ENCODE assay signal across 29 cellular contexts in genomic region chr17:27809555-27809954, GRCh38. TPM values are rescaled to one million over a fixed set of nuclear protein-coding genes. Genes with fewer than 3 reads are reported as not detected.
DNase-seq lines count a peak whose midpoint lies in the region; ATAC-seq and TF ChIP-seq lines count a peak whose summit lies in the region.
"Had no signal": no experiment of that assay in that cellular context is flagged by ENCODE, and none has a peak within 500 bp of the region (broad histone marks: within the 10 kb centered on the region; RNA-seq: fewer than 3 reads in every experiment).

No MANE protein-coding gene starts in this region.

- no peak for DNase-seq in activated naive CD4-positive, alpha-beta T cell treated with anti-CD3 and anti-CD28 coated beads, Interleukin-2, amount 10 ng/mL, durations not matched to agents 7 days and 5 days
- DNase-seq in activated naive CD4-positive, alpha-beta T cell (lab: John Stamatoyannopoulos, UW), result no peak
- DNase-seq in T-helper 17 cell (no peak), tibial nerve (ENCODE audit: low spot score in 2 of 2) (no peak), UCSD-AML1 (lab: John Stamatoyannopoulos, UW; ENCODE audit: unreplicated experiment) (no peak)
- no peak for DNase-seq in activated naive CD8-positive, alpha-beta T cell treated with anti-CD3 and anti-CD28 coated beads, Interleukin-2, amount 10 ng/mL, durations not matched to agents 7 days and 5 days
- DNase-seq: activated CD4-positive, alpha-beta T cell treated with anti-CD3 and anti-CD28 coated beads for 4 hours; activated gamma-delta T cell; amniotic stem cell; brain microvascular endothelial cell; DMS153; dorsolateral prefrontal cortex; KG1; kidney glomerular epithelial cell; NCI-H1930; right lobe of liver; stimulated activated CD4-positive, alpha-beta T cell treated with anti-CD3 and anti-CD28 coated beads, Interleukin-12 subunit alpha, Interleukin-12 subunit beta, amount 100 ng/mL, for 4 hours; transverse colon had no signal

- POLR2A ChIA-PET in activated naive CD8-positive, alpha-beta T cell treated with anti-CD3 and anti-CD28 coated beads, Interleukin-2, amount 10 ng/mL, durations not matched to agents 7 days and 5 days (lab: Charles Lee), result interaction anchor here (1.5 kb wide), 1 partner anchor 69 kb away, joined by 4 read pairs; no protein-coding TSS in a partner anchor

- H3K27ac Mint-ChIP-seq in activated naive CD4-positive, alpha-beta T cell treated with anti-CD3 and anti-CD28 coated beads, Interleukin-2, amount 10 ng/mL, durations not matched to agents 7 days and 5 days, result peak overlapping the region; percentile 97
- peak overlapping the region; percentile 1 for H3K27ac Mint-ChIP-seq in T-helper 17 cell
- H3K27ac Mint-ChIP-seq in activated naive CD8-positive, alpha-beta T cell treated with anti-CD3 and anti-CD28 coated beads, Interleukin-2, amount 10 ng/mL, durations not matched to agents 7 days and 5 days, result peak overlapping the region; percentile 99
- peak overlapping the region; percentile 90 for H3K27ac Mint-ChIP-seq in stimulated activated memory B cell treated with anti-CD40 and anti-IgM and Interleukin-4, amounts not matched to agents 10 μg/mL and 1 μg/mL and 100 μg/mL, for 72 hours
- H3K27ac Mint-ChIP-seq: mesothelial cell of epicardium had no signal

- TF ChIP-seq CTCF in tibial nerve (IDR thresholded peaks at IDR 0.05), result no peak

- H3K36me3 ChIP-seq in tibial nerve, result no peaks in the 10 kb centered on the region
- H3K36me3 ChIP-seq: brain microvascular endothelial cell, gastroesophageal sphincter, HAP-1, prostate gland, right lobe of liver, SJSA1, transverse colon had no signal

- ATAC-seq in T-helper 17 cell, result no peak
- no peak for ATAC-seq in activated naive CD8-positive, alpha-beta T cell treated with anti-CD3 and anti-CD28 coated beads, Interleukin-2, amount 10 ng/mL, durations not matched to agents 7 days and 5 days (ENCODE audit: low read depth)
- no peak for ATAC-seq in stimulated activated memory B cell treated with anti-CD40 and anti-IgM and Interleukin-4, amounts not matched to agents 10 μg/mL and 1 μg/mL and 100 μg/mL, for 72 hours
- ATAC-seq: gastroesophageal sphincter, right lobe of liver had no signal

- WGBS in tibial nerve, 2 donors, result 92 to 95% methylated on average over 1 of the region's 1 CpG

- CTCF ChIA-PET in activated naive CD4-positive, alpha-beta T cell treated with anti-CD3 and anti-CD28 coated beads, Interleukin-2, amount 10 ng/mL, durations not matched to agents 7 days and 5 days (lab: Charles Lee), result interaction anchor here (1.2 to 10.3 kb wide), 3 partner anchors 53 to 82 kb away, joined by 3 to 404 read pairs (median 86); partner anchors contain the start of gene LYRM9

- no peaks in the 10 kb centered on the region for H3K27me3 ChIP-seq in tibial nerve
- H3K27me3 ChIP-seq: brain microvascular endothelial cell, dorsolateral prefrontal cortex, gastroesophageal sphincter, right lobe of liver, SJSA1, transverse colon had no signal

- H3K9me3 ChIP-seq in T-helper 17 cell (ENCODE audit: control insufficient read depth, low read length, poor library complexity, severe bottlenecking) (no peaks in the 10 kb centered on the region), tibial nerve (no peaks in the 10 kb centered on the region)
- H3K9me3 ChIP-seq: prostate gland, right lobe of liver, SJSA1, transverse colon had no signal

- no peak for TF ChIP-seq EP300 in tibial nerve (IDR thresholded peaks at IDR 0.05)

- H3K4me3 ChIP-seq in tibial nerve, result no peak overlapping the region
- H3K4me3 ChIP-seq: dorsolateral prefrontal cortex, gastroesophageal sphincter, HAP-1, prostate gland, right lobe of liver, SJSA1, transverse colon had no signal

- no peak for TF ChIP-seq POLR2A in tibial nerve (IDR thresholded peaks at IDR 0.05)

- no peaks in the 10 kb centered on the region for H3K27me3 Mint-ChIP-seq in activated naive CD4-positive, alpha-beta T cell treated with anti-CD3 and anti-CD28 coated beads, Interleukin-2, amount 10 ng/mL, durations not matched to agents 7 days and 5 days
- no peaks in the 10 kb centered on the region for H3K27me3 Mint-ChIP-seq in T-helper 17 cell
- H3K27me3 Mint-ChIP-seq in activated naive CD8-positive, alpha-beta T cell treated with anti-CD3 and anti-CD28 coated beads, Interleukin-2, amount 10 ng/mL, durations not matched to agents 7 days and 5 days, result peaks cover 2% of the 10 kb centered on the region
- H3K27me3 Mint-ChIP-seq in stimulated activated memory B cell treated with anti-CD40 and anti-IgM and Interleukin-4, amounts not matched to agents 10 μg/mL and 1 μg/mL and 100 μg/mL, for 72 hours, result no peaks in the 10 kb centered on the region

- H3K4me1 Mint-ChIP-seq in activated naive CD4-positive, alpha-beta T cell treated with anti-CD3 and anti-CD28 coated beads, Interleukin-2, amount 10 ng/mL, durations not matched to agents 7 days and 5 days, result peaks cover 57% of the 10 kb centered on the region
- peaks cover 39% of the 10 kb centered on the region for H3K4me1 Mint-ChIP-seq in T-helper 17 cell
- peaks cover 43% of the 10 kb centered on the region for H3K4me1 Mint-ChIP-seq in activated naive CD8-positive, alpha-beta T cell treated with anti-CD3 and anti-CD28 coated beads, Interleukin-2, amount 10 ng/mL, durations not matched to agents 7 days and 5 days
- H3K4me1 Mint-ChIP-seq in stimulated activated memory B cell treated with anti-CD40 and anti-IgM and Interleukin-4, amounts not matched to agents 10 μg/mL and 1 μg/mL and 100 μg/mL, for 72 hours, result peaks cover 58% of the 10 kb centered on the region

- no peaks in the 10 kb centered on the region for H3K36me3 Mint-ChIP-seq in activated naive CD4-positive, alpha-beta T cell treated with anti-CD3 and anti-CD28 coated beads, Interleukin-2, amount 10 ng/mL, durations not matched to agents 7 days and 5 days
- H3K36me3 Mint-ChIP-seq in T-helper 17 cell (ENCODE audit: low read depth), result no peaks in the 10 kb centered on the region
- peaks cover 24% of the 10 kb centered on the region for H3K36me3 Mint-ChIP-seq in activated naive CD8-positive, alpha-beta T cell treated with anti-CD3 and anti-CD28 coated beads, Interleukin-2, amount 10 ng/mL, durations not matched to agents 7 days and 5 days
- H3K36me3 Mint-ChIP-seq in stimulated activated memory B cell treated with anti-CD40 and anti-IgM and Interleukin-4, amounts not matched to agents 10 μg/mL and 1 μg/mL and 100 μg/mL, for 72 hours, result no peaks in the 10 kb centered on the region
- H3K36me3 Mint-ChIP-seq: mesothelial cell of epicardium had no signal

- H3K4me3 Mint-ChIP-seq in activated naive CD4-positive, alpha-beta T cell treated with anti-CD3 and anti-CD28 coated beads, Interleukin-2, amount 10 ng/mL, durations not matched to agents 7 days and 5 days, result no peak overlapping the region
- H3K4me3 Mint-ChIP-seq in T-helper 17 cell, result peak overlapping the region; percentile 7
- H3K4me3 Mint-ChIP-seq in activated naive CD8-positive, alpha-beta T cell treated with anti-CD3 and anti-CD28 coated beads, Interleukin-2, amount 10 ng/mL, durations not matched to agents 7 days and 5 days, result peak overlapping the region; percentile 1
- no peak overlapping the region for H3K4me3 Mint-ChIP-seq in stimulated activated memory B cell treated with anti-CD40 and anti-IgM and Interleukin-4, amounts not matched to agents 10 μg/mL and 1 μg/mL and 100 μg/mL, for 72 hours
- H3K4me3 Mint-ChIP-seq: mesothelial cell of epicardium had no signal

- H3K27ac ChIP-seq in tibial nerve, result no peak overlapping the region
- H3K27ac ChIP-seq: brain microvascular endothelial cell, gastroesophageal sphincter, HL-60, prostate gland, right lobe of liver, RWPE1, SJSA1 had no signal

- H3K4me1 ChIP-seq in tibial nerve, result peaks cover 0 to 13% (median 2%) of the 10 kb centered on the region in 4 donors
- H3K4me1 ChIP-seq: prostate gland had no signal

- no peaks in the 10 kb centered on the region for H3K9me3 Mint-ChIP-seq in activated naive CD4-positive, alpha-beta T cell treated with anti-CD3 and anti-CD28 coated beads, Interleukin-2, amount 10 ng/mL, durations not matched to agents 7 days and 5 days
- H3K9me3 Mint-ChIP-seq in activated naive CD8-positive, alpha-beta T cell treated with anti-CD3 and anti-CD28 coated beads, Interleukin-2, amount 10 ng/mL, durations not matched to agents 7 days and 5 days, result peaks cover 4% of the 10 kb centered on the region
- H3K9me3 Mint-ChIP-seq in stimulated activated memory B cell treated with anti-CD40 and anti-IgM and Interleukin-4, amounts not matched to agents 10 μg/mL and 1 μg/mL and 100 μg/mL, for 72 hours, result no peaks in the 10 kb centered on the region

RNA-seq across cellular contexts. Expression of gene NOS2, which starts 9.2 kb away (rescaled TPM):
- under 1 TPM in 1 of 2 donors, not detected in 1; 0.07 TPM for total RNA-seq in T-helper 17 cell
- under 1 TPM; 0.09 to 0.30 TPM for total RNA-seq in activated naive CD8-positive, alpha-beta T cell treated with anti-CD3 and anti-CD28 coated beads, Interleukin-2, amount 10 ng/mL, durations not matched to agents 7 days and 5 days
- 1 to 10 TPM in 1 of 4 donors, under 1 TPM in 3; 0.22 to 2.9 (median 0.72) TPM for total RNA-seq in tibial nerve
- total RNA-seq: endothelial cell of umbilical vein; OCI-LY7; SJSA1; T-helper 2 cell treated with Interferon-gamma antibody and Interleukin-4, amounts not matched to agents 100 ng/mL and 5 ng/mL, for 36 hours had no signal

Comparison
In these comparisons a context has a peak if more than half of its experiments do, and no peak if none do; other contexts are left out.
1. H3K27ac Mint-ChIP-seq: peak in every context shown above with its lines; median percentile 99 in activated naive CD8-positive, alpha-beta T cell treated with anti-CD3 and anti-CD28 coated beads, Interleukin-2, amount 10 ng/mL, durations not matched to agents 7 days and 5 days; 97 in activated naive CD4-positive, alpha-beta T cell treated with anti-CD3 and anti-CD28 coated beads, Interleukin-2, amount 10 ng/mL, durations not matched to agents 7 days and 5 days; 90 in stimulated activated memory B cell treated with anti-CD40 and anti-IgM and Interleukin-4, amounts not matched to agents 10 μg/mL and 1 μg/mL and 100 μg/mL, for 72 hours; 1 in T-helper 17 cell.
2. H3K4me3 Mint-ChIP-seq: peak in T-helper 17 cell (single experiment) and activated naive CD8-positive, alpha-beta T cell treated with anti-CD3 and anti-CD28 coated beads, Interleukin-2, amount 10 ng/mL, durations not matched to agents 7 days and 5 days (single experiment); none in activated naive CD4-positive, alpha-beta T cell treated with anti-CD3 and anti-CD28 coated beads, Interleukin-2, amount 10 ng/mL, durations not matched to agents 7 days and 5 days (single experiment) and stimulated activated memory B cell treated with anti-CD40 and anti-IgM and Interleukin-4, amounts not matched to agents 10 μg/mL and 1 μg/mL and 100 μg/mL, for 72 hours (single experiment).